In the genomic region with DNA sequence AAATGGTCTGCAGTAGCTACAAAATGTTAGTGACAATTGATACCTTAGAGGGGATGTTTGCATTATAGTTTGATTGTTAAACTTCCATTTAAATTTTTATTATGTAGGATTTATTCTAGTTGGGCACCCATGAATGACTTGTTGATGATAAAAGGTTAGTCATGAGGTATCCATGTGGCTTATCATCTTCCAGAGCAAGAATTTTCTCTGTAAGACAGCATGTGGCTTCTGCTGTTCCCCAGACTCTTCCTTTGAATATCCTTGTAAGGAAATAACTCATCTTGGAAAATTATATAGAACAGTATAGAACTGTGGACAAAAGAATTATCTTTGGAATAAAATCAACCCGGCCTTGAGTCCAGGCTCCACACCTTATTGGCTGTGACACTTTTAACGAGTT, we compare ENCODE assay signal across 23 cellular contexts. TPM values are rescaled to one million over a fixed set of nuclear protein-coding genes. Genes with fewer than 3 reads are reported as not detected.
A peak's percentile ranks its signal among the peaks of the same experiment; 100 is the strongest.
DNase-seq lines count a peak whose midpoint lies in the region; ATAC-seq, FAIRE-seq and TF ChIP-seq lines count a peak whose summit lies in the region.
"Had no signal": no experiment of that assay in that cellular context is flagged by ENCODE, and none has a peak within 500 bp of the region (broad histone marks: within the 10 kb centered on the region; RNA-seq: fewer than 3 reads in every experiment).

No MANE protein-coding gene starts in this region.

- intact Hi-C loops in IMR-90 (cut with micrococcal nuclease): no loop called here
- intact Hi-C loops in CD4-positive, alpha-beta T cell (cut with DNase I, micrococcal nuclease): no loop called here

- H3K14ac ChIP-seq in IMR-90 (replicated peaks; ENCODE audit: low read depth, low read length): no peak overlapping the region

- POLR2A ChIA-PET in IMR-90 (lab: Charles Lee; ENCODE audit: unreplicated experiment): no interaction called here
- POLR2A ChIA-PET in CD4-positive, alpha-beta T cell (lab: Charles Lee): no interaction called here

- H2BK20ac ChIP-seq in IMR-90 (ENCODE audit: low read depth, low read length): no peak overlapping the region

- H3K9me3 Mint-ChIP-seq in CD4-positive, alpha-beta T cell: peaks cover 4% of the 10 kb centered on the region

- no peak overlapping the region for H3K27ac ChIP-seq in IMR-90 (ENCODE audit: insufficient read depth, low read length)
- no peak overlapping the region for H3K27ac ChIP-seq in CD4-positive, alpha-beta T cell (ENCODE audit: low read depth, low read length)
- H3K27ac ChIP-seq: 22Rv1; A549; BLaER1 treated with 17β-estradiol and CSF1 and Interleukin-3, amounts not matched to agents 10 nM and 100 nM had no signal

- FAIRE-seq in bronchial epithelial cell (lab: Jason Lieb, UNC): no peak
- FAIRE-seq: A549, GM12892, GM19239, H1, K562 had no signal

- H3K23ac ChIP-seq in IMR-90 (ENCODE audit: low read depth, low read length): no peak overlapping the region

- no peak overlapping the region for H2BK15ac ChIP-seq in IMR-90 (ENCODE audit: low read depth, low read length)

- H3K56ac ChIP-seq in IMR-90 (ENCODE audit: extremely low read depth, insufficient read depth, low read length): no peak overlapping the region

- H3K36me3 ChIP-seq in IMR-90 (ENCODE audit: control insufficient read depth, insufficient read depth, low read length) (no peaks in the 10 kb centered on the region), bronchial epithelial cell (ENCODE audit: control insufficient read depth, insufficient read depth, low read length) (no peaks in the 10 kb centered on the region)
- H3K36me3 ChIP-seq: BLaER1 treated with 17β-estradiol and CSF1 and Interleukin-3, amounts not matched to agents 10 nM and 100 nM had no signal

- no peaks in the 10 kb centered on the region for H3K4me1 ChIP-seq in IMR-90 (ENCODE audit: control insufficient read depth, insufficient read depth, low read length)
- H3K4me1 ChIP-seq: A549 had no signal

- H3K18ac ChIP-seq in IMR-90 (ENCODE audit: low read depth, low read length): no peak overlapping the region

- DNase-seq in EL (peak; percentile 6), IMR-90 (peak; percentile 14), RKO (ENCODE audit: low spot score) (peak; percentile 18), bronchial epithelial cell (ENCODE audit: low read depth) (peak; percentile 20), medulla oblongata (ENCODE audit: extremely low spot score) (no peak)
- no peak for DNase-seq in CD4-positive, alpha-beta T cell
- no peak for DNase-seq in activated T-cell treated with anti-CD3 and anti-CD28 coated beads, Interleukin-2, amount 50 U/mL, for 48 hours
- DNase-seq: CD8-positive, alpha-beta memory T cell; COR-L47; DMS 273 treated with DMSO at 0.1 percent for 48 hours; DMS53; DND-41; GDM1; H9 had no signal

- TF ChIP-seq CTCF in IMR-90 (conservative IDR thresholded peaks at IDR 0.05; ENCODE audit: low read depth, low read length) (no peak), bronchial epithelial cell (IDR thresholded peaks at IDR 0.05; ENCODE audit: insufficient read depth, low read length, severe bottlenecking) (no peak)
- no peak for TF ChIP-seq CTCF in CD4-positive, alpha-beta T cell (IDR thresholded peaks at IDR 0.05)

- no peak overlapping the region for H2AK5ac ChIP-seq in IMR-90 (ENCODE audit: low read depth, low read length)

- H3K36me3 Mint-ChIP-seq in CD4-positive, alpha-beta T cell (ENCODE audit: low read depth): no peaks in the 10 kb centered on the region

- H3K9me1 ChIP-seq in IMR-90 (ENCODE audit: insufficient read depth, low read length): no peaks in the 10 kb centered on the region

- in situ Hi-C loops in IMR-90 (cut with MboI; ENCODE audit: low sequenced_read_pairs): no loop called here

- H3K27me3 ChIP-seq in IMR-90 (ENCODE audit: control insufficient read depth, insufficient read depth, low read length): no peaks in the 10 kb centered on the region; the same call in 1 of the 2 replicates
- no peaks in the 10 kb centered on the region for H3K27me3 ChIP-seq in bronchial epithelial cell (ENCODE audit: control insufficient read depth, insufficient read depth, low read length)
- no peaks in the 10 kb centered on the region for H3K27me3 ChIP-seq in CD4-positive, alpha-beta T cell (ENCODE audit: control insufficient read depth, insufficient read depth, low read length)
- H3K27me3 ChIP-seq: BLaER1 treated with 17β-estradiol and CSF1 and Interleukin-3, amounts not matched to agents 10 nM and 100 nM had no signal

- H2BK5ac ChIP-seq in IMR-90 (ENCODE audit: low read depth, low read length, poor library complexity, severe bottlenecking): no peak overlapping the region

- H3K4me3 ChIP-seq in IMR-90 (ENCODE audit: insufficient read depth, low read depth, low read length) (no peak overlapping the region), bronchial epithelial cell (ENCODE audit: low read depth, low read length) (no peak overlapping the region)
- H3K4me3 ChIP-seq: A549; BLaER1 treated with 17β-estradiol and CSF1 and Interleukin-3, amounts not matched to agents 10 nM and 100 nM; K562 had no signal

- H3K9ac ChIP-seq in IMR-90 (ENCODE audit: low read depth, low read length): no peak overlapping the region
- H3K9ac ChIP-seq: BLaER1 treated with 17β-estradiol and CSF1 and Interleukin-3, amounts not matched to agents 10 nM and 100 nM had no signal

- no peak overlapping the region for H2AK9ac ChIP-seq in IMR-90 (replicated peaks; ENCODE audit: low read depth, low read length, poor library complexity)

- no peak overlapping the region for H3K4ac ChIP-seq in IMR-90 (ENCODE audit: low read depth, low read length)

- H3K9me3 ChIP-seq in IMR-90 (ENCODE audit: control insufficient read depth, insufficient read depth, low read length): no peaks in the 10 kb centered on the region
- peaks cover 5% of the 10 kb centered on the region for H3K9me3 ChIP-seq in CD4-positive, alpha-beta T cell (ENCODE audit: control insufficient read depth, low read length)
- H3K9me3 ChIP-seq: A549 had no signal

- CTCF ChIA-PET in IMR-90 (lab: Yijun Ruan, JAX): no interaction called here
- CTCF ChIA-PET in CD4-positive, alpha-beta T cell (lab: Charles Lee): no interaction called here

- H2BK120ac ChIP-seq in IMR-90 (ENCODE audit: low read depth, low read length): no peak overlapping the region

- H3K27ac Mint-ChIP-seq in CD4-positive, alpha-beta T cell: no peak overlapping the region
- H3K27ac Mint-ChIP-seq: B cell; CD8-positive, alpha-beta memory T cell; H9 had no signal

- H4K91ac ChIP-seq in IMR-90 (ENCODE audit: insufficient read depth, low read depth, low read length): no peak overlapping the region

- no peak overlapping the region for H2AFZ ChIP-seq in IMR-90 (replicated peaks; ENCODE audit: low read length, poor library complexity)

- H3K4me3 Mint-ChIP-seq in CD4-positive, alpha-beta T cell: no peak overlapping the region
- H3K4me3 Mint-ChIP-seq: B cell; CD8-positive, alpha-beta memory T cell; H9 had no signal

- H3K79me1 ChIP-seq in IMR-90 (ENCODE audit: low read depth in 1 of 2, low read length in 2 of 2): no peaks in the 10 kb centered on the region

- WGBS in IMR-90 (ENCODE audit: extremely low coverage in 2 of 2, insufficient read length in 1 of 2), 2 experiments: no CpG with 5 or more reads among the region's 2 CpGs

- H3K27me3 Mint-ChIP-seq in CD4-positive, alpha-beta T cell: peaks cover 6% of the 10 kb centered on the region

- no peaks in the 10 kb centered on the region for H4K20me1 ChIP-seq in IMR-90 (ENCODE audit: insufficient read depth, low read length)
- H4K20me1 ChIP-seq: BLaER1 treated with 17β-estradiol and CSF1 and Interleukin-3, amounts not matched to agents 10 nM and 100 nM had no signal

- ATAC-seq in IMR-90 (ENCODE audit: low read depth): no peak
- no peak for ATAC-seq in CD4-positive, alpha-beta T cell (ENCODE audit: poor library complexity)
- ATAC-seq in GM21367 (IDR thresholded peaks at IDR 0.05; ENCODE audit: unreplicated experiment): no peak
- ATAC-seq: A549, K562 had no signal

- no peak overlapping the region for H4K5ac ChIP-seq in IMR-90 (ENCODE audit: low read depth, low read length)

- dilution Hi-C loops in IMR-90 (cut with HindIII; ENCODE audit: low sequenced_read_pairs, unreplicated experiment): no loop called here

- no peak for TF ChIP-seq POLR2A in IMR-90 (IDR thresholded peaks at IDR 0.05; ENCODE audit: low read depth, low read length)

- no peak overlapping the region for H4K8ac ChIP-seq in IMR-90 (ENCODE audit: low read depth in 2 of 2, low read length in 2 of 2)

- no peak for TF ChIP-seq RAD21 in IMR-90 (IDR thresholded peaks at IDR 0.05; ENCODE audit: low read length)

- H3K4me2 ChIP-seq in IMR-90 (ENCODE audit: low read depth, low read length): no peak overlapping the region
- H3K4me2 ChIP-seq: A549; BLaER1 treated with 17β-estradiol and CSF1 and Interleukin-3, amounts not matched to agents 10 nM and 100 nM had no signal

- H3K4me1 Mint-ChIP-seq in CD4-positive, alpha-beta T cell (ENCODE audit: low read depth): no peaks in the 10 kb centered on the region
- H3K4me1 Mint-ChIP-seq: H9 had no signal

- BruUV-seq in IMR-90 (replicated peaks; lab: Mats Ljungman, UMichigan): no TSS peak

TF ChIP-seq in IMR-90, 13 proteins besides CTCF, POLR2A, EP300 and RAD21 (continues in another document):
- TF ChIP-seq MAFK (IDR thresholded peaks at IDR 0.05; ENCODE audit: low read depth, low read length) (no peak), SMC3 (IDR thresholded peaks at IDR 0.05; ENCODE audit: low read depth, low read length) (no peak), CEBPB (IDR thresholded peaks at IDR 0.05; ENCODE audit: low read depth, low read length) (no peak), RFX5 (IDR thresholded peaks at IDR 0.05; ENCODE audit: low read depth, low read length) (no peak), MXI1 (IDR thresholded peaks at IDR 0.05; ENCODE audit: borderline replicate concordance, low read depth, low read length) (no peak), CHD1 (IDR thresholded peaks at IDR 0.05; ENCODE audit: low read depth, low read length) (no peak), USF2 (IDR thresholded peaks at IDR 0.05; ENCODE audit: low read depth, low read length) (no peak), MAZ (IDR thresholded peaks at IDR 0.05; ENCODE audit: borderline replicate concordance, low read depth, low read length) (no peak), BHLHE40 (IDR thresholded peaks at IDR 0.05; ENCODE audit: low read depth, low read length) (no peak), NFE2L2 (IDR thresholded peaks at IDR 0.05; ENCODE audit: low read depth, low read length) (no peak)

RNA-seq across cellular contexts. Expression of gene KLHL8, which starts 40.1 kb away (rescaled TPM):
- 9.5 and 18.6 TPM in 2 replicates for total RNA-seq in IMR-90 (2012; rRNA removed)
- 2.3 and 3.1 TPM in 2 replicates for polyA plus RNA-seq in IMR-90 (2012; rRNA removed)
- polyA plus RNA-seq in IMR-90 (2012; cell fraction: cytosol; rRNA removed): 0.44 and 1.4 TPM in 2 replicates
- polyA plus RNA-seq in IMR-90 (2012; cell fraction: nucleus; rRNA removed; ENCODE audit: low replicate concordance): 0.53 and 1.6 TPM in 2 replicates
- total RNA-seq in bronchial epithelial cell: 12.9 and 20.5 TPM in 2 replicates
- total RNA-seq in CD4-positive, alpha-beta T cell: 1 to 10 TPM; 6.3 to 7.0 TPM

Comparison
In these comparisons a context has a peak if more than half of its experiments do, and no peak if none do; other contexts are left out.
1. DNase-seq: peak in EL (single experiment), IMR-90 (single experiment), RKO (single experiment) and bronchial epithelial cell (single experiment); none in CD4-positive, alpha-beta T cell (0 of 10), activated T-cell treated with anti-CD3 and anti-CD28 coated beads, Interleukin-2, amount 50 U/mL, for 48 hours (0 of 2) and medulla oblongata (single experiment).